Comparison of ENCODE assay signal across 8 cellular contexts in genomic region chr15:46091860-46092450, GRCh38.
DNase-seq lines count a peak whose midpoint lies in the region; ATAC-seq and TF ChIP-seq lines count a peak whose summit lies in the region.

No MANE protein-coding gene starts in this region.

- no peak overlapping the region for H3K4me3 ChIP-seq in Karpas-422 (ENCODE audit: low read length)

- no peak overlapping the region for H3K9ac ChIP-seq in Karpas-422 (ENCODE audit: low read length)

- no peak for ATAC-seq in natural killer cell treated with Interleukin-12 subunit alpha and Interleukin-12 subunit beta and Interleukin-15 and Interleukin-18, amount 100 ng/mL, for 72 hours

- no peaks in the 10 kb centered on the region for H3K9me2 ChIP-seq in Karpas-422 (replicated peaks; ENCODE audit: insufficient read depth, low read length)

- peaks cover 15% of the 10 kb centered on the region for H3K4me1 Mint-ChIP-seq in glutamatergic neuron (ENCODE audit: low read depth, unreplicated experiment)
- H3K4me1 Mint-ChIP-seq in natural killer cell treated with Interleukin-12 subunit alpha and Interleukin-12 subunit beta and Interleukin-15 and Interleukin-18, amount 100 ng/mL, for 72 hours (ENCODE audit: low read depth in 2 of 2): no peaks in the 10 kb centered on the region

- H3K36me3 ChIP-seq in Karpas-422 (ENCODE audit: insufficient read depth, low read length): no peaks in the 10 kb centered on the region

- intact Hi-C loops in posterior vena cava (cut with DNase I): no loop called here

- no peak overlapping the region for H3K27ac ChIP-seq in Karpas-422 (ENCODE audit: low read length)

- no peaks in the 10 kb centered on the region for H3K27me3 ChIP-seq in Karpas-422 (ENCODE audit: low read length)

- peak; percentile 25 for DNase-seq in ELF-1 (ENCODE audit: low read depth, low spot score)
- DNase-seq in Karpas-422: peak; percentile 78
- peak; percentile 59 for DNase-seq in SHP77 (lab: John Stamatoyannopoulos, UW)
- DNase-seq in glutamatergic neuron: no peak
- DNase-seq in dedifferentiated amniotic fluid mesenchymal stem cell (ENCODE audit: extremely low spot score): no peak
- no peak for DNase-seq in natural killer cell treated with Interleukin-12 subunit alpha and Interleukin-12 subunit beta and Interleukin-15 and Interleukin-18, amount 100 ng/mL, for 72 hours (ENCODE audit: low spot score)
- no peak for DNase-seq in 8988T
- DNase-seq in posterior vena cava (ENCODE audit: low spot score): no peak

- peaks cover 4% of the 10 kb centered on the region; the same call in 1 of the 2 replicates for H3K9me3 ChIP-seq in Karpas-422 (ENCODE audit: low read length)

- H3K27ac Mint-ChIP-seq in glutamatergic neuron (ENCODE audit: unreplicated experiment): no peak overlapping the region
- H3K27ac Mint-ChIP-seq in natural killer cell treated with Interleukin-12 subunit alpha and Interleukin-12 subunit beta and Interleukin-15 and Interleukin-18, amount 100 ng/mL, for 72 hours: no peak overlapping the region

- H3K4me2 ChIP-seq in Karpas-422 (ENCODE audit: low read depth, low read length, poor library complexity, severe bottlenecking): no peak overlapping the region

- no peaks in the 10 kb centered on the region for H4K20me1 ChIP-seq in Karpas-422 (ENCODE audit: insufficient read depth, low read depth, low read length)

- peak; percentile 90 for TF ChIP-seq CTCF in glutamatergic neuron (IDR thresholded peaks at IDR 0.05; ENCODE audit: partially characterized antibody, unreplicated experiment)

- no peak overlapping the region for H3K4me3 Mint-ChIP-seq in glutamatergic neuron (ENCODE audit: unreplicated experiment)
- no peak overlapping the region for H3K4me3 Mint-ChIP-seq in natural killer cell treated with Interleukin-12 subunit alpha and Interleukin-12 subunit beta and Interleukin-15 and Interleukin-18, amount 100 ng/mL, for 72 hours

- H3K27me3 Mint-ChIP-seq in glutamatergic neuron (ENCODE audit: unreplicated experiment): no peaks in the 10 kb centered on the region
- no peaks in the 10 kb centered on the region for H3K27me3 Mint-ChIP-seq in natural killer cell treated with Interleukin-12 subunit alpha and Interleukin-12 subunit beta and Interleukin-15 and Interleukin-18, amount 100 ng/mL, for 72 hours

- H3K36me3 Mint-ChIP-seq in glutamatergic neuron (ENCODE audit: unreplicated experiment): no peaks in the 10 kb centered on the region
- no peaks in the 10 kb centered on the region for H3K36me3 Mint-ChIP-seq in natural killer cell treated with Interleukin-12 subunit alpha and Interleukin-12 subunit beta and Interleukin-15 and Interleukin-18, amount 100 ng/mL, for 72 hours

- no peak overlapping the region for H2AFZ ChIP-seq in Karpas-422 (ENCODE audit: low read length)

- no peaks in the 10 kb centered on the region for H3K4me1 ChIP-seq in Karpas-422 (ENCODE audit: low read length)

- no peaks in the 10 kb centered on the region for H3K79me2 ChIP-seq in Karpas-422 (ENCODE audit: low read length)

- H3K9me3 Mint-ChIP-seq in glutamatergic neuron (ENCODE audit: unreplicated experiment): no peaks in the 10 kb centered on the region
- H3K9me3 Mint-ChIP-seq in natural killer cell treated with Interleukin-12 subunit alpha and Interleukin-12 subunit beta and Interleukin-15 and Interleukin-18, amount 100 ng/mL, for 72 hours: peaks cover 5% of the 10 kb centered on the region

Comparison
In these comparisons a context has a peak if more than half of its experiments do, and no peak if none do; other contexts are left out.
1. DNase-seq: peak in ELF-1 (single experiment), Karpas-422 (single experiment) and SHP77 (2 of 2); none in glutamatergic neuron (single experiment), dedifferentiated amniotic fluid mesenchymal stem cell (single experiment), natural killer cell treated with Interleukin-12 subunit alpha and Interleukin-12 subunit beta and Interleukin-15 and Interleukin-18, amount 100 ng/mL, for 72 hours (single experiment), 8988T (single experiment) and posterior vena cava (single experiment).